18 cellular contexts compared by ENCODE assay signal in the genomic region with DNA sequence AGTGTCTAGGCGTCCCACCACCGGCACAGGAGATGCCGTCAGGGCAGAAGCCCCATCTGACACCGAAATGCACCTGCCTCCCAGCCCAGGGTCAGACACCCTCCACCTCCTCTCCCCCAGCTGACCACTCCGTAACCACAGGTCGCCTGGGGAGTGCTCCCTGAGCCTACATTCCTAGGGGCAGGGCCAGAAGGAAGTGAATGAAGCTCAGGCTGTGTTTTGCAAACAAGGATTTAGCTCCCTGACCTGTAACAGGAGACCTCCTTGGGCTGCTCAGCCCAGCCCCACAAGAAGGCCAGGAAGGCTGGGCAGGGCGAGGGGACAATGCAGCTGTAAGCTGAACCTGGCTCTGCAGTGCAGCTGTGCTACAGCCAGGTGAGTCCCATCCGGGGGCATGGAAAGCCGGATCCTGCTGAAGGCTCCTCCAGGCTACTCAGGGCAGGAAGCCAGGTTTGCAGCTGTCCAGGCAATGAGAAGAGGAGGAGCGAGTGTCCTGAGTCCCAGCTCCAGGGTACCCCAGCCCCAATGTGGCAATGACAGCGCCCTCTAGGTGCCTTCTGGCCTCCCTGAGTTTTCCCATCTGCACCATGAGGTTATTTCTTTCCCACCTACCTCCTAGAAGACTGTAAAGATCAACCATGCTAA. TPM values are rescaled to one million over a fixed set of nuclear protein-coding genes. Genes with fewer than 3 reads are reported as not detected.
DNase-seq lines count a peak whose midpoint lies in the region; ATAC-seq, FAIRE-seq and TF ChIP-seq lines count a peak whose summit lies in the region.
"Had no signal": no experiment of that assay in that cellular context is flagged by ENCODE, and none has a peak within 500 bp of the region (broad histone marks: within the 10 kb centered on the region; RNA-seq: fewer than 3 reads in every experiment).

No MANE protein-coding gene starts in this region.

- no peak for TF ChIP-seq RAD21 in SK-N-SH (IDR thresholded peaks at IDR 0.05; ENCODE audit: low read length)

- TF ChIP-seq CTCF in SK-N-SH (IDR thresholded peaks at IDR 0.05) (peak; percentile 7; the same call in 1 of the 2 replicates), VCaP (conservative IDR thresholded peaks at IDR 0.05) (no peak; the same call in 1 of the 2 replicates), hepatocyte (IDR thresholded peaks at IDR 0.05; ENCODE audit: poor library complexity) (no peak)

- 81% methylated on average over 9 of the region's 11 CpGs for WGBS in SK-N-SH (ENCODE audit: low lambda C conversion rate)
- 37% methylated on average over 11 of the region's 11 CpGs for WGBS in hepatocyte (ENCODE audit: low lambda C conversion rate, missing lambda C conversion rate)

- POLR2A ChIA-PET in SK-N-SH (lab: Yijun Ruan, JAX): no interaction called here

- TF ChIP-seq EP300 in SK-N-SH (IDR thresholded peaks at IDR 0.05; ENCODE audit: borderline replicate concordance in 1 of 2, low read depth in 1 of 2, low read length in 1 of 2): no peak

- no peak for FAIRE-seq in urothelium cell line (lab: Jason Lieb, UNC)
- FAIRE-seq: islet of Langerhans had no signal

- H3K4me2 ChIP-seq in SK-N-SH (no peak overlapping the region), hepatocyte (no peak overlapping the region)

- no peaks in the 10 kb centered on the region for H3K9me3 ChIP-seq in SK-N-SH
- H3K9me3 ChIP-seq in hepatocyte (ENCODE audit: low read depth): no peaks in the 10 kb centered on the region
- H3K9me3 ChIP-seq: neutrophil had no signal

- DNase-seq in SK-N-SH: no peak
- DNase-seq in iPS-NIHi7 (ENCODE audit: extremely low spot score): peak; percentile 81
- no peak for DNase-seq in urothelium cell line (ENCODE audit: low spot score)
- DNase-seq in H4 (ENCODE audit: low spot score): no peak
- DNase-seq in HK-2 (ENCODE audit: unreplicated experiment): no peak
- no peak for DNase-seq in hepatocyte (ENCODE audit: low spot score)
- DNase-seq: activated CD4-positive, alpha-beta memory T cell treated with anti-CD3 and anti-CD28 coated beads, Interleukin-2, amount 10 ng/mL, durations not matched to agents 7 days and 5 days; activated T-cell treated with anti-CD3 and anti-CD28 coated beads, Interleukin-2, amount 50 U/mL, for 72 hours; central memory CD4-positive, alpha-beta T cell; EL; HCEC 1CT; NCI-H1417 treated with DMSO at 0.1 percent for 48 hours; NCI-H446; stimulated activated CD4-positive, alpha-beta T cell treated with anti-CD3 and anti-CD28 coated beads, Interleukin-4, amount 100 ng/mL, for 4 hours had no signal

- H3K9ac ChIP-seq in SK-N-SH: no peak overlapping the region

- H3K27ac ChIP-seq in SK-N-SH (ENCODE audit: low read depth in 2 of 2, low read length in 1 of 2) (no peak overlapping the region), VCaP (peak overlapping the region; percentile 96), hepatocyte (no peak overlapping the region)
- H3K27ac ChIP-seq: neutrophil had no signal

- no peaks in the 10 kb centered on the region for H3F3A ChIP-seq in SK-N-SH (replicated peaks; ENCODE audit: insufficient read depth)

- H3K36me3 ChIP-seq in SK-N-SH (replicated peaks in 1 of 2; ENCODE audit: control insufficient read depth in 1 of 2, insufficient read depth in 2 of 2, low read length in 1 of 2): no peaks in the 10 kb centered on the region
- no peaks in the 10 kb centered on the region for H3K36me3 ChIP-seq in hepatocyte (replicated peaks; ENCODE audit: insufficient read depth, low read depth)
- H3K36me3 ChIP-seq: neutrophil had no signal

- H3K4me1 ChIP-seq in SK-N-SH (ENCODE audit: control insufficient read depth in 1 of 2, insufficient read depth in 2 of 2, low read depth in 1 of 2, low read length in 1 of 2) (no peaks in the 10 kb centered on the region), hepatocyte (ENCODE audit: insufficient read depth) (peaks cover 15% of the 10 kb centered on the region)

- no peaks in the 10 kb centered on the region for H3K79me2 ChIP-seq in SK-N-SH (ENCODE audit: insufficient read depth)
- H3K79me2 ChIP-seq in hepatocyte: peaks cover 21% of the 10 kb centered on the region

- CTCF ChIA-PET in SK-N-SH (lab: Yijun Ruan, JAX): no interaction called here

- no peaks in the 10 kb centered on the region for H4K20me1 ChIP-seq in SK-N-SH (ENCODE audit: insufficient read depth)
- no peaks in the 10 kb centered on the region for H4K20me1 ChIP-seq in hepatocyte (ENCODE audit: insufficient read depth, poor library complexity, severe bottlenecking)

- H2AFZ ChIP-seq in SK-N-SH (ENCODE audit: low read depth): no peak overlapping the region
- H2AFZ ChIP-seq in hepatocyte: no peak overlapping the region

- ATAC-seq in SK-N-SH treated with all-trans-retinoic acid at 6 μM for 48 hours: no peak
- ATAC-seq: activated T-cell treated with anti-CD3 and anti-CD28 coated beads, Interleukin-2, amount 50 U/mL, for 72 hours had no signal

- H3K4me3 ChIP-seq in SK-N-SH (ENCODE audit: low read depth in 2 of 2, low read length in 1 of 2): no peak overlapping the region
- no peak overlapping the region for H3K4me3 ChIP-seq in hepatocyte

- H3K27me3 ChIP-seq in SK-N-SH (ENCODE audit: insufficient read depth) (no peaks in the 10 kb centered on the region), hepatocyte (no peaks in the 10 kb centered on the region)

- H3K9me2 ChIP-seq in SK-N-SH (no peaks in the 10 kb centered on the region), hepatocyte (replicated peaks; ENCODE audit: insufficient read depth) (no peaks in the 10 kb centered on the region)

TF ChIP-seq in SK-N-SH, 30 proteins besides CTCF, POLR2A, EP300 and RAD21:
- TF ChIP-seq MEF2A (IDR thresholded peaks at IDR 0.05; ENCODE audit: borderline replicate concordance, low read depth) (no peak), MXI1 (IDR thresholded peaks at IDR 0.05; ENCODE audit: low read depth, low read length) (no peak), FOXM1 (IDR thresholded peaks at IDR 0.05; ENCODE audit: low read depth) (no peak), YY1 (IDR thresholded peaks at IDR 0.05; ENCODE audit: low read depth) (no peak), GATA2 (CRISPR knock-in tag; IDR thresholded peaks at IDR 0.05) (no peak), GABPA (IDR thresholded peaks at IDR 0.05; ENCODE audit: low read depth) (no peak), NRF1 (IDR thresholded peaks at IDR 0.05; ENCODE audit: low read depth, low read length) (no peak), RXRA (IDR thresholded peaks at IDR 0.05; ENCODE audit: borderline replicate concordance, low read depth) (no peak), EZH2phosphoT487 (IDR thresholded peaks at IDR 0.05; ENCODE audit: borderline replicate concordance, low read depth) (no peak)
- TF ChIP-seq, protein P1, sequence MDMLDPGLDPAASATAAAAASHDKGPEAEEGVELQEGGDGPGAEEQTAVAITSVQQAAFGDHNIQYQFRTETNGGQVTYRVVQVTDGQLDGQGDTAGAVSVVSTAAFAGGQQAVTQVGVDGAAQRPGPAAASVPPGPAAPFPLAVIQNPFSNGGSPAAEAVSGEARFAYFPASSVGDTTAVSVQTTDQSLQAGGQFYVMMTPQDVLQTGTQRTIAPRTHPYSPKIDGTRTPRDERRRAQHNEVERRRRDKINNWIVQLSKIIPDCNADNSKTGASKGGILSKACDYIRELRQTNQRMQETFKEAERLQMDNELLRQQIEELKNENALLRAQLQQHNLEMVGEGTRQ (IDR thresholded peaks at IDR 0.05; ENCODE audit: borderline replicate concordance, low read depth, low read length): no peak

TF ChIP-seq in SK-N-SH treated with all-trans-retinoic acid at 6 μM for 48 hours, 23 proteins besides CTCF, POLR2A, EP300 and RAD21 (continues in another document):
- no peak for TF ChIP-seq ZNF70 (CRISPR knock-in tag; IDR thresholded peaks at IDR 0.05)
- no peak for TF ChIP-seq ARNTL (CRISPR knock-in tag; IDR thresholded peaks at IDR 0.05; ENCODE audit: borderline replicate concordance, low read depth)
- TF ChIP-seq, protein P2, sequence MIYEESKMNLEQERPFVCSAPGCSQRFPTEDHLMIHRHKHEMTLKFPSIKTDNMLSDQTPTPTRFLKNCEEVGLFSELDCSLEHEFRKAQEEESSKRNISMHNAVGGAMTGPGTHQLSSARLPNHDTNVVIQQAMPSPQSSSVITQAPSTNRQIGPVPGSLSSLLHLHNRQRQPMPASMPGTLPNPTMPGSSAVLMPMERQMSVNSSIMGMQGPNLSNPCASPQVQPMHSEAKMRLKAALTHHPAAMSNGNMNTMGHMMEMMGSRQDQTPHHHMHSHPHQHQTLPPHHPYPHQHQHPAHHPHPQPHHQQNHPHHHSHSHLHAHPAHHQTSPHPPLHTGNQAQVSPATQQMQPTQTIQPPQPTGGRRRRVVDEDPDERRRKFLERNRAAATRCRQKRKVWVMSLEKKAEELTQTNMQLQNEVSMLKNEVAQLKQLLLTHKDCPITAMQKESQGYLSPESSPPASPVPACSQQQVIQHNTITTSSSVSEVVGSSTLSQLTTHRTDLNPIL (CRISPR knock-in tag; IDR thresholded peaks at IDR 0.05; ENCODE audit: low read depth): no peak

RNA-seq across cellular contexts. Expression of a gene that starts 42.1 kb away (rescaled TPM):
- polyA plus RNA-seq in SK-N-SH (2012; rRNA removed): 7.0 and 9.2 TPM in 2 replicates
- polyA plus RNA-seq in SK-N-SH (2012; cell fraction: cytosol; rRNA removed): 8.6 and 10.3 TPM in 2 replicates
- 9.9 and 11.4 TPM in 2 replicates for polyA plus RNA-seq in SK-N-SH (2012; cell fraction: nucleus; rRNA removed)
- 8.0 and 14.6 TPM in 2 replicates for total RNA-seq in H4 (2014; rRNA removed; shearing (Covaris generic))
- 67.6 and 67.9 TPM in 2 replicates for total RNA-seq in hepatocyte
- 44.3 and 54.2 TPM in 2 replicates for polyA plus RNA-seq in hepatocyte

RNA-seq across cellular contexts. Expression of a gene that starts 50.6 kb away (rescaled TPM):
- polyA plus RNA-seq in SK-N-SH (2012; rRNA removed) (3.3 and 3.9 TPM in 2 replicates), hepatocyte (3.6 and 4.5 TPM in 2 replicates)
- polyA plus RNA-seq in SK-N-SH (2012; cell fraction: cytosol; rRNA removed): 3.9 and 4.2 TPM in 2 replicates
- 1.9 and 2.0 TPM in 2 replicates for polyA plus RNA-seq in SK-N-SH (2012; cell fraction: nucleus; rRNA removed)
- total RNA-seq in H4 (2014; rRNA removed; shearing (Covaris generic)): 9.8 and 12.5 TPM in 2 replicates
- total RNA-seq in hepatocyte: 1.5 and 3.5 TPM in 2 replicates

RNA-seq across cellular contexts. Expression of a gene that starts 50.8 kb away (rescaled TPM):
- polyA plus RNA-seq in SK-N-SH (2012; rRNA removed): 15.7 and 16.4 TPM in 2 replicates
- 11.8 and 12.7 TPM in 2 replicates for polyA plus RNA-seq in SK-N-SH (2012; cell fraction: cytosol; rRNA removed)
- 33.4 and 33.6 TPM in 2 replicates for polyA plus RNA-seq in SK-N-SH (2012; cell fraction: nucleus; rRNA removed)
- total RNA-seq in H4 (2014; rRNA removed; shearing (Covaris generic)): 10.9 and 19.1 TPM in 2 replicates
- 8.1 and 12.1 TPM in 2 replicates for total RNA-seq in hepatocyte
- 16.4 and 16.6 TPM in 2 replicates for polyA plus RNA-seq in hepatocyte

RNA-seq across cellular contexts. Expression of a gene that starts 58.4 kb away (rescaled TPM):
- 5.9 and 6.3 TPM in 2 replicates for polyA plus RNA-seq in SK-N-SH (2012; rRNA removed)
- 3.7 and 6.2 TPM in 2 replicates for polyA plus RNA-seq in SK-N-SH (2012; cell fraction: cytosol; rRNA removed)
- 7.6 and 10.5 TPM in 2 replicates for polyA plus RNA-seq in SK-N-SH (2012; cell fraction: nucleus; rRNA removed)
- total RNA-seq in H4 (2014; rRNA removed; shearing (Covaris generic)): 6.6 and 7.5 TPM in 2 replicates
- 6.7 and 14.5 TPM in 2 replicates for total RNA-seq in hepatocyte
- polyA plus RNA-seq in hepatocyte: 6.8 and 9.7 TPM in 2 replicates
